In the genomic region with DNA sequence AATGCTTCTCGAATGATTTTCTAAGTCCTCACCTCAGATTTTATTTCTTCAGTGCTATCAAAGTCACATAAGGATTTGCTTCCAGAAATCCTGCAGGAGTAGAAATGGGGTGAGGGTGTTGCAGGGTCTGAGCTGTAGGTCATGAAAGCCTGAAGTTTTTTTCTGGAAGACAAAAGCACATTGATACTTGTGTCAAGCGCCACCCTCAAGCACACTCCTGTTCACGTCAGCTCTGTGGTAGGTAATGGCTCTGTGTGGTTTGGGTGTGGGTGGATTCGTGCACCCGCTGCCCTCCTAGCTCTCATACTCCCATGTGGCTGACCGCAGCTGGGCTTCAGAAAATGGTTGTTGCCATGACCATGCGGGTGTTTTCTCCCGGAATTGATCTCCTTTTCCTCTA, we compare ENCODE assay signal across 7 cellular contexts. TPM values are rescaled to one million over a fixed set of nuclear protein-coding genes. Genes with fewer than 3 reads are reported as not detected.
A peak's percentile ranks its signal among the peaks of the same experiment; 100 is the strongest.
DNase-seq lines count a peak whose midpoint lies in the region; ATAC-seq and TF ChIP-seq lines count a peak whose summit lies in the region.

No MANE protein-coding gene starts in this region.

- H3K4me3 ChIP-seq in cardiac fibroblast (replicated peaks in 1 of 2; ENCODE audit: low read depth in 2 of 2, low read length in 2 of 2): no peak overlapping the region
- H3K4me3 ChIP-seq in lower lobe of right lung: peak overlapping the region; percentile 9
- H3K4me3 ChIP-seq in upper lobe of right lung: peak overlapping the region; percentile 14

- ATAC-seq in lower lobe of right lung (peak; percentile 65 to 72), upper lobe of right lung (peak; percentile 64), HG03196 (IDR thresholded peaks at IDR 0.05; ENCODE audit: unreplicated experiment) (no peak)

- H3K27ac ChIP-seq in lower lobe of right lung (peak overlapping the region; percentile 76), upper lobe of right lung (peak overlapping the region; percentile 80)

- no peaks in the 10 kb centered on the region for H3K9me3 ChIP-seq in lower lobe of right lung
- no peaks in the 10 kb centered on the region for H3K9me3 ChIP-seq in upper lobe of right lung

- DNase-seq in NCI-H128 (lab: John Stamatoyannopoulos, UW; ENCODE audit: unreplicated experiment): peak; percentile 7
- DNase-seq in cardiac fibroblast (ENCODE audit: low read depth in 2 of 2): peak; percentile 54 to 67
- no peak for DNase-seq in lower lobe of right lung
- no peak for DNase-seq in upper lobe of right lung
- no peak for DNase-seq in stimulated activated CD4-positive, alpha-beta T cell treated with anti-CD3 and anti-CD28 coated beads, Interleukin-4, amount 100 ng/mL, for 1 hour
- no peak for DNase-seq in cerebellar cortex (ENCODE audit: low spot score)

- H3K27me3 ChIP-seq in lower lobe of right lung (ENCODE audit: low read depth): no peaks in the 10 kb centered on the region
- H3K27me3 ChIP-seq in upper lobe of right lung: no peaks in the 10 kb centered on the region

- H3K4me1 ChIP-seq in lower lobe of right lung (peaks cover 17% of the 10 kb centered on the region), upper lobe of right lung (no peaks in the 10 kb centered on the region)

- intact Hi-C loops in lower lobe of right lung (cut with DNase I): no loop called here
- intact Hi-C loops in upper lobe of right lung (cut with DNase I): no loop called here

- H3K36me3 ChIP-seq in lower lobe of right lung (peaks cover under 1% of the 10 kb centered on the region), upper lobe of right lung (peaks cover 2% of the 10 kb centered on the region)

- TF ChIP-seq CTCF in cardiac fibroblast (IDR thresholded peaks at IDR 0.05; ENCODE audit: low read depth, low read length): no peak
- no peak for TF ChIP-seq CTCF in lower lobe of right lung (IDR thresholded peaks at IDR 0.05)
- no peak for TF ChIP-seq CTCF in upper lobe of right lung (IDR thresholded peaks at IDR 0.05)

RNA-seq across cellular contexts. Expression of gene AKNAD1, which starts 39.9 kb away (rescaled TPM):
- total RNA-seq in lower lobe of right lung: 1.3 TPM
- total RNA-seq in upper lobe of right lung: 0.67 TPM

RNA-seq across cellular contexts. Expression of gene GPSM2, which starts 59.8 kb away (rescaled TPM):
- total RNA-seq in lower lobe of right lung (16.5 TPM), upper lobe of right lung (17.2 TPM)

Comparison
In these comparisons a context has a peak if more than half of its experiments do, and no peak if none do; other contexts are left out.
1. DNase-seq: peak in NCI-H128 (single experiment) and cardiac fibroblast (2 of 2); none in lower lobe of right lung (single experiment), upper lobe of right lung (single experiment), stimulated activated CD4-positive, alpha-beta T cell treated with anti-CD3 and anti-CD28 coated beads, Interleukin-4, amount 100 ng/mL, for 1 hour (single experiment) and cerebellar cortex (single experiment).
2. H3K4me3 ChIP-seq: peak in lower lobe of right lung (single experiment) and upper lobe of right lung (single experiment); none in cardiac fibroblast (0 of 2).